2 cellular contexts compared by ENCODE assay signal in the genomic region with DNA sequence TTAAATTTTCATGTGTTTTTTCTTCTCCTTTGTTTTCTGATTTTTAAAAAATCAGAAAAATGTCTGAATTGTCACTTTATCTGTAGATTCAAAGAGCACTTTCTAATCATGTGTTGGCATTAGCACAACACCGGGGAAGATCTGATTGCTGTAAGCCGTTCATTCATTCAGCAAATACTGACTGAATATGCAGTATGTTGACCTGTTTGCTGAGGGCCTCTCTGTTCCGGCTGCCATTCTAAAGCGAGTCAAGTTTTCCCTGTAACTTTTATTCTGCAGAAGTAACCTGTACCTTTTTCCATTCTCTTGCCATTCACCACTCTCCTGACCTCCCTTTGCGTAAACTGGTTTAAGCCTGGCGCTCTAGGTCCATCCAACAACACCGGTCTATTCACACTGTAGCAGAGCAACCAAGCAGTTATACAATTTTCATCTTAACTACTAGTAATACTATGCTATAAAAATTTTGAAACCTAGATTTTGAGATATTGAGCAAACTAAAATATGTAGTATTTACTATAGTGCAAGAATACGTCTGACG.
TF ChIP-seq lines count a peak whose summit lies in the region.

No MANE protein-coding gene starts in this region.

TF ChIP-seq in GM23338, 12 proteins besides CTCF, POLR2A, EP300 and RAD21:
- TF ChIP-seq, protein P1, sequence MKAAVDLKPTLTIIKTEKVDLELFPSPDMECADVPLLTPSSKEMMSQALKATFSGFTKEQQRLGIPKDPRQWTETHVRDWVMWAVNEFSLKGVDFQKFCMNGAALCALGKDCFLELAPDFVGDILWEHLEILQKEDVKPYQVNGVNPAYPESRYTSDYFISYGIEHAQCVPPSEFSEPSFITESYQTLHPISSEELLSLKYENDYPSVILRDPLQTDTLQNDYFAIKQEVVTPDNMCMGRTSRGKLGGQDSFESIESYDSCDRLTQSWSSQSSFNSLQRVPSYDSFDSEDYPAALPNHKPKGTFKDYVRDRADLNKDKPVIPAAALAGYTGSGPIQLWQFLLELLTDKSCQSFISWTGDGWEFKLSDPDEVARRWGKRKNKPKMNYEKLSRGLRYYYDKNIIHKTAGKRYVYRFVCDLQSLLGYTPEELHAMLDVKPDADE (IDR thresholded peaks at IDR 0.05): no peak
- TF ChIP-seq EZH2phosphoT487 (IDR thresholded peaks at IDR 0.05; ENCODE audit: unreplicated experiment): no peak
- no peak for TF ChIP-seq EZH2 (IDR thresholded peaks at IDR 0.05; ENCODE audit: low read depth, unreplicated experiment)
- no peak for TF ChIP-seq ZNF331 (CRISPR knock-in tag; IDR thresholded peaks at IDR 0.05; ENCODE audit: low read depth)
- no peak for TF ChIP-seq STAT1 (IDR thresholded peaks at IDR 0.05; ENCODE audit: unreplicated experiment)
- no peak for TF ChIP-seq JUNB (IDR thresholded peaks at IDR 0.05; ENCODE audit: unreplicated experiment)
- no peak for TF ChIP-seq POLR2AphosphoS5 (IDR thresholded peaks at IDR 0.05; ENCODE audit: low read depth)
- TF ChIP-seq ZNF462 (CRISPR knock-in tag; IDR thresholded peaks at IDR 0.05): no peak

TF ChIP-seq in H1, 55 proteins besides CTCF, POLR2A, EP300 and RAD21:
- TF ChIP-seq SP2 (IDR thresholded peaks at IDR 0.05; ENCODE audit: low read length) (no peak), FOSL1 (IDR thresholded peaks at IDR 0.05; ENCODE audit: insufficient read depth, low read depth, low read length) (no peak), MAFK (IDR thresholded peaks at IDR 0.05; ENCODE audit: low read depth, low read length) (no peak), SIRT6 (IDR thresholded peaks at IDR 0.05; ENCODE audit: low read length) (no peak), BACH1 (IDR thresholded peaks at IDR 0.05; ENCODE audit: low read length) (no peak), BCL11A (IDR thresholded peaks at IDR 0.05; ENCODE audit: low read depth in 2 of 2, low read length in 2 of 2) (no peak), PHF8 (conservative IDR thresholded peaks at IDR 0.05; ENCODE audit: low read depth, low read length) (no peak), KDM1A (IDR thresholded peaks at IDR 0.05; ENCODE audit: borderline replicate concordance, low read length) (no peak)
- TF ChIP-seq, protein P2, sequence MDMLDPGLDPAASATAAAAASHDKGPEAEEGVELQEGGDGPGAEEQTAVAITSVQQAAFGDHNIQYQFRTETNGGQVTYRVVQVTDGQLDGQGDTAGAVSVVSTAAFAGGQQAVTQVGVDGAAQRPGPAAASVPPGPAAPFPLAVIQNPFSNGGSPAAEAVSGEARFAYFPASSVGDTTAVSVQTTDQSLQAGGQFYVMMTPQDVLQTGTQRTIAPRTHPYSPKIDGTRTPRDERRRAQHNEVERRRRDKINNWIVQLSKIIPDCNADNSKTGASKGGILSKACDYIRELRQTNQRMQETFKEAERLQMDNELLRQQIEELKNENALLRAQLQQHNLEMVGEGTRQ (IDR thresholded peaks at IDR 0.05; ENCODE audit: low read length): no peak
- TF ChIP-seq, protein P3, sequence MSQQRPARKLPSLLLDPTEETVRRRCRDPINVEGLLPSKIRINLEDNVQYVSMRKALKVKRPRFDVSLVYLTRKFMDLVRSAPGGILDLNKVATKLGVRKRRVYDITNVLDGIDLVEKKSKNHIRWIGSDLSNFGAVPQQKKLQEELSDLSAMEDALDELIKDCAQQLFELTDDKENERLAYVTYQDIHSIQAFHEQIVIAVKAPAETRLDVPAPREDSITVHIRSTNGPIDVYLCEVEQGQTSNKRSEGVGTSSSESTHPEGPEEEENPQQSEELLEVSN (IDR thresholded peaks at IDR 0.05): no peak
